ENCODE assay signal across 1 cellular context in the genomic region with DNA sequence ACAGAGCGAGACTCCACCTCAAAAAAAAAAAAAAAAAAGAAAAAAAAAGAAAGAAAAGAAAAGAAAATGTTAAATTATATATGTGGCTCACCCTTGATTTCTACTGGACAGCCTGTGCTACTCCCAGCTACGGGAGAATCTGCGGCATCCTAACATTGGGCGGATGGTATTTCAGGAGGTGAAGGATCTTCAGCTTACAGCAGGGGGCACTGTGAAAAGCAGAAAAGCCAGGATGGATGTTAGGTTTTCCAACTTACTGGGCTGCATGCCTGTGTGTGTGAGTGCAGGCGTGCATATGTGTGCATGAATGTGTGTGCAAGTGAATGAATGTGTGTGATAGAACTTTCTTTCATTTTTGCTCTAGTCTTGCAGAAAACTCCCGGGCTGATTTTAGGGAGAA.
TF ChIP-seq lines count a peak whose summit lies in the region.

No MANE protein-coding gene starts in this region.

TF ChIP-seq in GM12878, 131 proteins besides CTCF, POLR2A, EP300 and RAD21 (continued from another document):
- TF ChIP-seq, protein P1, sequence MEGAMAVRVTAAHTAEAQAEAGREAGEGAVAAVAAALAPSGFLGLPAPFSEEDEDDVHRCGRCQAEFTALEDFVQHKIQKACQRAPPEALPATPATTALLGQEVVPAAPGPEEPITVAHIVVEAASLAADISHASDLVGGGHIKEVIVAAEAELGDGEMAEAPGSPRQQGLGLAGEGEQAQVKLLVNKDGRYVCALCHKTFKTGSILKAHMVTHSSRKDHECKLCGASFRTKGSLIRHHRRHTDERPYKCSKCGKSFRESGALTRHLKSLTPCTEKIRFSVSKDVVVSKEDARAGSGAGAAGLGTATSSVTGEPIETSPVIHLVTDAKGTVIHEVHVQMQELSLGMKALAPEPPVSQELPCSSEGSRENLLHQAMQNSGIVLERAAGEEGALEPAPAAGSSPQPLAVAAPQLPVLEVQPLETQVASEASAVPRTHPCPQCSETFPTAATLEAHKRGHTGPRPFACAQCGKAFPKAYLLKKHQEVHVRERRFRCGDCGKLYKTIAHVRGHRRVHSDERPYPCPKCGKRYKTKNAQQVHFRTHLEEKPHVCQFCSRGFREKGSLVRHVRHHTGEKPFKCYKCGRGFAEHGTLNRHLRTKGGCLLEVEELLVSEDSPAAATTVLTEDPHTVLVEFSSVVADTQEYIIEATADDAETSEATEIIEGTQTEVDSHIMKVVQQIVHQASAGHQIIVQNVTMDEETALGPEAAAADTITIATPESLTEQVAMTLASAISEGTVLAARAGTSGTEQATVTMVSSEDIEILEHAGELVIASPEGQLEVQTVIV (IDR thresholded peaks at IDR 0.05; ENCODE audit: borderline replicate concordance, partially characterized antibody): no peak
- TF ChIP-seq, protein P2, sequence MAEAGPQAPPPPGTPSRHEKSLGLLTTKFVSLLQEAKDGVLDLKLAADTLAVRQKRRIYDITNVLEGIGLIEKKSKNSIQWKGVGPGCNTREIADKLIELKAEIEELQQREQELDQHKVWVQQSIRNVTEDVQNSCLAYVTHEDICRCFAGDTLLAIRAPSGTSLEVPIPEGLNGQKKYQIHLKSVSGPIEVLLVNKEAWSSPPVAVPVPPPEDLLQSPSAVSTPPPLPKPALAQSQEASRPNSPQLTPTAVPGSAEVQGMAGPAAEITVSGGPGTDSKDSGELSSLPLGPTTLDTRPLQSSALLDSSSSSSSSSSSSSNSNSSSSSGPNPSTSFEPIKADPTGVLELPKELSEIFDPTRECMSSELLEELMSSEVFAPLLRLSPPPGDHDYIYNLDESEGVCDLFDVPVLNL (IDR thresholded peaks at IDR 0.05; ENCODE audit: low read depth, low read length): no peak
